10 cellular contexts compared by ENCODE assay signal in the genomic region with DNA sequence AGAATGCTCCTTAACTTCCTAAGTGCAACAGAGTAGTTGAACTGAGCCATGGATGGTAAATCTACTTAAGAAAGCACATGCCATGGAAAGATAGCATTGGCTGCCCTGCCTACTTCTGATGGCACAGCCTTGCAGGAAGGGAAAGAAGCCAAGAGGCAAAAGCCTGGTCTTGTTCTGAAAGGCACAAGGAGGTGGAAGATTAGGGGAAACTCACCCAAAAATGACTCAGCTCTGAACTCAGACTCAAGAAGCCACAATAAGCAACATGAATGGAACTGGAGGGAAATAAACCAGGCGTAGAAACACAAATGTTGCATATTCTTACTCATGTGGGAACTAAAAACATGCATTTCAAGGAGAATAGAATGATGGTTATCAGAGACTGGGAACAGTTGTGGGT. TPM values are rescaled to one million over a fixed set of nuclear protein-coding genes. Genes with fewer than 3 reads are reported as not detected.
DNase-seq lines count a peak whose midpoint lies in the region; ATAC-seq, FAIRE-seq and TF ChIP-seq lines count a peak whose summit lies in the region.
"Had no signal": no experiment of that assay in that cellular context is flagged by ENCODE, and none has a peak within 500 bp of the region (broad histone marks: within the 10 kb centered on the region; RNA-seq: fewer than 3 reads in every experiment).

No MANE protein-coding gene starts in this region.

- no peaks in the 10 kb centered on the region for H3K79me2 ChIP-seq in K562 (ENCODE audit: control insufficient read depth, insufficient read depth, low read length)

- peak overlapping the region; percentile 32; the same call in 1 of the 2 replicates for H3K4me2 ChIP-seq in K562 (ENCODE audit: insufficient read depth, low read length)

- peaks cover 0 to 23% of the 10 kb centered on the region in 2 experiments; a peak in 3 of 5 replicates for H3K4me1 ChIP-seq in K562 (replicated peaks in 1 of 2; ENCODE audit: control insufficient read depth in 2 of 2, insufficient read depth in 2 of 2, low read length in 2 of 2)

- no peak for TF ChIP-seq POLR2A in K562 (conservative IDR thresholded peaks at IDR 0.05)

- no peak overlapping the region for H3K4me3 Mint-ChIP-seq in T-helper 17 cell

- WGBS in K562 (ENCODE audit: insufficient coverage, low coverage, missing lambda C conversion rate): 20% methylated on average over 1 of the region's 1 CpG

- H3K36me3 ChIP-seq in K562 (ENCODE audit: control insufficient read depth, insufficient read depth, low read length): no peaks in the 10 kb centered on the region

- H3K27ac ChIP-seq in K562 (ENCODE audit: extremely low read depth, low read depth, low read length): peak overlapping the region; percentile 35; the same call in 2 of the 3 replicates

- H3K4me3 ChIP-seq in K562: no peak overlapping the region

- H3K9me3 ChIP-seq in K562 (replicated peaks; ENCODE audit: control insufficient read depth, insufficient read depth, low read depth, low read length) (no peaks in the 10 kb centered on the region), T-helper 17 cell (ENCODE audit: control insufficient read depth, low read length, poor library complexity, severe bottlenecking) (peaks cover 2% of the 10 kb centered on the region)

- no peak for TF ChIP-seq EP300 in K562 (IDR thresholded peaks at IDR 0.05; ENCODE audit: low read length)

- POLR2A ChIA-PET in K562 (lab: Yijun Ruan, JAX): interaction anchor here (1.1 kb wide), 1 partner anchor 108 kb away, joined by 3 read pairs; no protein-coding TSS in a partner anchor

- H3K27ac Mint-ChIP-seq in T-helper 17 cell: no peak overlapping the region

- TF ChIP-seq RAD21 in K562 (CRISPR knock-in tag; conservative IDR thresholded peaks at IDR 0.05 in 1 of 2, IDR thresholded peaks at IDR 0.05 in 1 of 2): no peak

- intact Hi-C loops in K562 (cut with micrococcal nuclease): no loop called here

- no peak for FAIRE-seq in K562 (lab: Jason Lieb, UNC)
- FAIRE-seq: TTC549 had no signal

- H3K9me1 ChIP-seq in K562 (ENCODE audit: control insufficient read depth, insufficient read depth, low read length): no peaks in the 10 kb centered on the region

- peak overlapping the region; percentile 71 for H2AFZ ChIP-seq in K562 (ENCODE audit: low read depth, low read length)

- no peaks in the 10 kb centered on the region for H4K20me1 ChIP-seq in K562 (replicated peaks; ENCODE audit: control insufficient read depth, insufficient read depth, low read length)

- no peak for TF ChIP-seq CTCF in K562 (IDR thresholded peaks at IDR 0.05 in 2 of 3, conservative IDR thresholded peaks at IDR 0.05 in 1 of 3; ENCODE audit: insufficient read depth in 2 of 3, low read depth in 1 of 3, low read length in 3 of 3)

- peak in 1 of 4 experiments; percentile 58 for DNase-seq in K562 (ENCODE audit: extremely low read depth in 1 of 4, low spot score in 3 of 4)
- no peak for DNase-seq in SHP77 treated with DMSO at 0.1 percent for 48 hours (lab: John Stamatoyannopoulos, UW)
- DNase-seq in GOT3 (lab: John Stamatoyannopoulos, UW): no peak
- no peak for DNase-seq in T-helper 17 cell
- no peak for DNase-seq in NCI-H2029 treated with DMSO at 0.1 percent for 48 hours (lab: John Stamatoyannopoulos, UW)
- DNase-seq: NCI-H2171 treated with DMSO at 0.1 percent for 48 hours had no signal

- CTCF ChIA-PET in K562 (lab: Yijun Ruan, JAX; ENCODE audit: low intra/inter-chr PET ratio): no interaction called here

- H3K36me3 Mint-ChIP-seq in T-helper 17 cell (ENCODE audit: low read depth): no peaks in the 10 kb centered on the region

- in situ Hi-C loops in K562 (cut with MboI): no loop called here

- BruUV-seq in K562 (replicated peaks; lab: Mats Ljungman, UMichigan): no TSS peak

- H3K27me3 ChIP-seq in K562 (ENCODE audit: control insufficient read depth in 2 of 2, insufficient read depth in 2 of 2, low read length in 2 of 2): no peaks in the 10 kb centered on the region; a peak in 1 of 5 replicates

- peaks cover 7% of the 10 kb centered on the region for H3K27me3 Mint-ChIP-seq in T-helper 17 cell

- peaks cover 33% of the 10 kb centered on the region for H3K4me1 Mint-ChIP-seq in T-helper 17 cell

- no peak overlapping the region for H3K9ac ChIP-seq in K562 (ENCODE audit: insufficient read depth in 1 of 2, low read depth in 2 of 2, low read length in 2 of 2)

- peak; percentile 67 for ATAC-seq in GM18498 (IDR thresholded peaks at IDR 0.05; ENCODE audit: unreplicated experiment)
- ATAC-seq in GM19463 (IDR thresholded peaks at IDR 0.05; ENCODE audit: unreplicated experiment): peak; percentile 78
- ATAC-seq in HG03175 (IDR thresholded peaks at IDR 0.05; ENCODE audit: unreplicated experiment): peak; percentile 54
- ATAC-seq in K562: peak; percentile 48; the same call in 2 of the 3 replicates
- ATAC-seq in T-helper 17 cell: no peak

TF ChIP-seq in K562, 482 proteins besides CTCF, POLR2A, EP300 and RAD21 (continues in another document):
- no peak for TF ChIP-seq ZNF444 (CRISPR knock-in tag; IDR thresholded peaks at IDR 0.05)
- TF ChIP-seq CEBPG (CRISPR knock-in tag; IDR thresholded peaks at IDR 0.05): no peak
- peak in 1 of 2 experiments; percentile 19; a peak in 1 of 4 replicates for TF ChIP-seq CEBPG (tag; conservative IDR thresholded peaks at IDR 0.05 in 1 of 2, IDR thresholded peaks at IDR 0.05 in 1 of 2)
- TF ChIP-seq KDM2B (CRISPR knock-in tag; IDR thresholded peaks at IDR 0.05): no peak
- no peak for TF ChIP-seq STAG1 (CRISPR knock-in tag; IDR thresholded peaks at IDR 0.05; ENCODE audit: borderline replicate concordance)
- TF ChIP-seq, protein P1, sequence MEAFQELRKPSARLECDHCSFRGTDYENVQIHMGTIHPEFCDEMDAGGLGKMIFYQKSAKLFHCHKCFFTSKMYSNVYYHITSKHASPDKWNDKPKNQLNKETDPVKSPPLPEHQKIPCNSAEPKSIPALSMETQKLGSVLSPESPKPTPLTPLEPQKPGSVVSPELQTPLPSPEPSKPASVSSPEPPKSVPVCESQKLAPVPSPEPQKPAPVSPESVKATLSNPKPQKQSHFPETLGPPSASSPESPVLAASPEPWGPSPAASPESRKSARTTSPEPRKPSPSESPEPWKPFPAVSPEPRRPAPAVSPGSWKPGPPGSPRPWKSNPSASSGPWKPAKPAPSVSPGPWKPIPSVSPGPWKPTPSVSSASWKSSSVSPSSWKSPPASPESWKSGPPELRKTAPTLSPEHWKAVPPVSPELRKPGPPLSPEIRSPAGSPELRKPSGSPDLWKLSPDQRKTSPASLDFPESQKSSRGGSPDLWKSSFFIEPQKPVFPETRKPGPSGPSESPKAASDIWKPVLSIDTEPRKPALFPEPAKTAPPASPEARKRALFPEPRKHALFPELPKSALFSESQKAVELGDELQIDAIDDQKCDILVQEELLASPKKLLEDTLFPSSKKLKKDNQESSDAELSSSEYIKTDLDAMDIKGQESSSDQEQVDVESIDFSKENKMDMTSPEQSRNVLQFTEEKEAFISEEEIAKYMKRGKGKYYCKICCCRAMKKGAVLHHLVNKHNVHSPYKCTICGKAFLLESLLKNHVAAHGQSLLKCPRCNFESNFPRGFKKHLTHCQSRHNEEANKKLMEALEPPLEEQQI (IDR thresholded peaks at IDR 0.05): no peak

RNA-seq across cellular contexts. Expression of gene ALOX5, which starts 20.8 kb away (rescaled TPM):
- total RNA-seq in K562 (2011; cell fraction: chromatin; rRNA removed; ENCODE audit: low replicate concordance): 3.5 and 4.3 TPM in 2 replicates
- total RNA-seq in K562 (2011; cell fraction: nucleolus; rRNA removed): 2.2 and 3.8 TPM in 2 replicates
- 2.5 and 2.6 TPM in 2 replicates for total RNA-seq in K562 (2011; cell fraction: nucleoplasm; rRNA removed)
- total RNA-seq in K562 (2014; rRNA removed) (1.1 and 1.9 TPM in 2 replicates), K562 (2014; rRNA removed; fragmentation: Illumina TruSeq; extraction: Trizol) (0.51 and 0.73 TPM in 2 replicates), K562 (2015; rRNA removed; fragmentation: Illumina TruSeq; extraction: Trizol) (1.8 and 1.9 TPM in 2 replicates), K562 (2021) (0.92 and 2.0 TPM in 2 replicates), T-helper 17 cell (10 to 100 TPM; 19.8 to 66.6 TPM)
- polyA plus RNA-seq in K562 (2011; rRNA removed) (0.74 and 6.5 TPM in 2 replicates), K562 (2014; fragmentation: Illumina TruSeq; extraction: Trizol) (1.4 and 1.5 TPM in 2 replicates), K562 (2014; fragmentation: Nextera tagmentation; extraction: Ambion mirVana) (under 1 TPM; 0.10 to 0.13 TPM), K562 (2014; rRNA removed) (1.6 and 2.4 TPM in 2 replicates)
- 0.61 and 3.8 TPM in 2 replicates for polyA plus RNA-seq in K562 (2011; cell fraction: cytosol; rRNA removed)
- polyA plus RNA-seq in K562 (2011; cell fraction: nucleus; rRNA removed): 10.6 and 47.2 TPM in 2 replicates
- polyA plus RNA-seq in K562 (2012): 4.9 and 23.7 TPM in 2 replicates
- 0.46 and 3.2 TPM in 2 replicates for polyA minus RNA-seq in K562 (2011; rRNA and poly(A)+ RNA removed)
- 2.5 TPM in 1 of 2 replicates, not detected in the other for polyA minus RNA-seq in K562 (2011; cell fraction: cytosol; rRNA and poly(A)+ RNA removed)
- polyA minus RNA-seq in K562 (2011; cell fraction: nucleus; rRNA and poly(A)+ RNA removed): 2.0 and 18.2 TPM in 2 replicates

RNA-seq across cellular contexts. Expression of gene OR13A1, which starts 37.8 kb away (rescaled TPM):
- total RNA-seq in K562 (2011; cell fraction: chromatin; rRNA removed; ENCODE audit: low replicate concordance): not detected in 2 replicates
- total RNA-seq in K562 (2011; cell fraction: nucleolus; rRNA removed): not detected in 2 replicates
- 0.22 TPM in 1 of 2 replicates, not detected in the other for total RNA-seq in K562 (2011; cell fraction: nucleoplasm; rRNA removed)
- total RNA-seq in K562 (2014; rRNA removed) (not detected in 2 replicates), K562 (2014; rRNA removed; fragmentation: Illumina TruSeq; extraction: Trizol) (not detected in 2 replicates), K562 (2015; rRNA removed; fragmentation: Illumina TruSeq; extraction: Trizol) (0.11 TPM in 1 of 2 replicates, not detected in the other), K562 (2021) (0.07 and 0.13 TPM in 2 replicates), T-helper 17 cell (under 1 TPM in 1 of 2 donors, not detected in 1; 0.10 TPM)
- polyA plus RNA-seq in K562 (2011; rRNA removed) (0.06 and 0.08 TPM in 2 replicates), K562 (2014; fragmentation: Illumina TruSeq; extraction: Trizol) (0.06 TPM in 1 of 2 replicates, not detected in the other), K562 (2014; fragmentation: Nextera tagmentation; extraction: Ambion mirVana) (under 1 TPM; 0.03 to 0.10 TPM), K562 (2014; rRNA removed) (0.04 TPM in 1 of 2 replicates, not detected in the other)
- 0.01 and 0.19 TPM in 2 replicates for polyA plus RNA-seq in K562 (2011; cell fraction: cytosol; rRNA removed)
- polyA plus RNA-seq in K562 (2011; cell fraction: nucleus; rRNA removed): 0.17 and 0.20 TPM in 2 replicates
- 0.12 and 0.17 TPM in 2 replicates for polyA plus RNA-seq in K562 (2012)
- polyA minus RNA-seq in K562 (2011; rRNA and poly(A)+ RNA removed): not detected in 2 replicates
- not detected in 2 replicates for polyA minus RNA-seq in K562 (2011; cell fraction: cytosol; rRNA and poly(A)+ RNA removed)
- polyA minus RNA-seq in K562 (2011; cell fraction: nucleus; rRNA and poly(A)+ RNA removed): 0.13 TPM in 1 of 2 replicates, not detected in the other
